In the genomic region with DNA sequence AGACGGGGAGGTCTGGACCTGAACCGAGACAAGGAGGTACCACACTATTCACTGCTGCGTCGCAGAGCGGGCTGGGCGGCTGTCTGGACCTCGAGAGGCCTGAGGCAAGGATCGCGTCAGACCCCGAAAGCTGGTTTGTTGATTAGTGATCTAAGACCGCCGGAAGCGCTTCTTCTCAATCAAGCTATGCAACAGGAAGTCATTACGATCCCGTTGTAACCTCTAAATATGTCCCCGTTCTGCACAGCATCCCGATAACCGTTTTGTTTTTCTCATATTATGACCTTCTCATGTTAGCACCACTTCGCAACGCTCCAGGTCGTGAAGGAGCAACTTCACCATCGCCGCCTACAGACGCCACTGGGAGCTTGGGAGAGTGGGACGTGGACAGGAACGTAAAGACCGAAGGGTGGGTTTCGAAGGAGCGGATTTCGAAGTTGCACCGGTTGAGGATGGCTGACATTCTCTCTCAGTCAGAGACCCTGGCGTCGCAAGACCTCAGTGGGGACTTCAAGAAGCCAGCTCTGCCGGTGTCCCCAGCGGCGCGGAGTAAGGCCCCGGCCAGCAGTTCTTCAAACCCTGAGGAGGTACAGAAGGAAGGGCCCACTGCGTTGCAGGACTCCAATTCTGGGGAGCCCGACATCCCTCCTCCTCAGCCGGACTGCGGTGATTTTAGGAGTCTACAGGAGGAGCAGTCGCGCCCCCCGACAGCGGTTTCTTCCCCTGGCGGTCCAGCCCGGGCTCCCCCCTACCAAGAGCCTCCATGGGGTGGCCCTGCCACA, we compare ENCODE assay signal across 8 cellular contexts. TPM values are rescaled to one million over a fixed set of nuclear protein-coding genes. Genes with fewer than 3 reads are reported as not detected.
A peak's percentile ranks its signal among the peaks of the same experiment; 100 is the strongest.
DNase-seq lines count a peak whose midpoint lies in the region; ATAC-seq and TF ChIP-seq lines count a peak whose summit lies in the region.

A gene with protein sequence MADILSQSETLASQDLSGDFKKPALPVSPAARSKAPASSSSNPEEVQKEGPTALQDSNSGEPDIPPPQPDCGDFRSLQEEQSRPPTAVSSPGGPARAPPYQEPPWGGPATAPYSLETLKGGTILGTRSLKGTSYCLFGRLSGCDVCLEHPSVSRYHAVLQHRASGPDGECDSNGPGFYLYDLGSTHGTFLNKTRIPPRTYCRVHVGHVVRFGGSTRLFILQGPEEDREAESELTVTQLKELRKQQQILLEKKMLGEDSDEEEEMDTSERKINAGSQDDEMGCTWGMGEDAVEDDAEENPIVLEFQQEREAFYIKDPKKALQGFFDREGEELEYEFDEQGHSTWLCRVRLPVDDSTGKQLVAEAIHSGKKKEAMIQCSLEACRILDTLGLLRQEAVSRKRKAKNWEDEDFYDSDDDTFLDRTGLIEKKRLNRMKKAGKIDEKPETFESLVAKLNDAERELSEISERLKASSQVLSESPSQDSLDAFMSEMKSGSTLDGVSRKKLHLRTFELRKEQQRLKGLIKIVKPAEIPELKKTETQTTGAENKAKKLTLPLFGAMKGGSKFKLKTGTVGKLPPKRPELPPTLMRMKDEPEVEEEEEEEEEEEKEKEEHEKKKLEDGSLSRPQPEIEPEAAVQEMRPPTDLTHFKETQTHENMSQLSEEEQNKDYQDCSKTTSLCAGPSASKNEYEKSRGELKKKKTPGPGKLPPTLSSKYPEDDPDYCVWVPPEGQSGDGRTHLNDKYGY (plus strand): TSS at position 427 of the 782 bp plus-strand sequence. CDS start 26 bp downstream, at position 453.
A gene with protein sequence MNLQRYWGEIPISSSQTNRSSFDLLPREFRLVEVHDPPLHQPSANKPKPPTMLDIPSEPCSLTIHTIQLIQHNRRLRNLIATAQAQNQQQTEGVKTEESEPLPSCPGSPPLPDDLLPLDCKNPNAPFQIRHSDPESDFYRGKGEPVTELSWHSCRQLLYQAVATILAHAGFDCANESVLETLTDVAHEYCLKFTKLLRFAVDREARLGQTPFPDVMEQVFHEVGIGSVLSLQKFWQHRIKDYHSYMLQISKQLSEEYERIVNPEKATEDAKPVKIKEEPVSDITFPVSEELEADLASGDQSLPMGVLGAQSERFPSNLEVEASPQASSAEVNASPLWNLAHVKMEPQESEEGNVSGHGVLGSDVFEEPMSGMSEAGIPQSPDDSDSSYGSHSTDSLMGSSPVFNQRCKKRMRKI (minus strand): TSS at position 152 of the 782 bp plus-strand sequence. CDS start 1,422 bp downstream, outside the sequence.

- TF ChIP-seq CTCF in AG10803 (conservative IDR thresholded peaks at IDR 0.05; ENCODE audit: low read length), result 0 out of 2 replicates have a peak, but pooled peaks have one; percentile 10

- H3K27ac Mint-ChIP-seq in activated CD4-positive, alpha-beta T cell treated with anti-CD3 and anti-CD28 coated beads, Interleukin-2, amount 10 ng/mL, durations not matched to agents 24 days and 14 days, result peak within 1 kb of the TSS; percentile 99

- peaks cover 44% of the 10 kb centered on the region for H3K36me3 Mint-ChIP-seq in activated CD4-positive, alpha-beta T cell treated with anti-CD3 and anti-CD28 coated beads, Interleukin-2, amount 10 ng/mL, durations not matched to agents 24 days and 14 days (ENCODE audit: low read depth)

- no peaks in the 10 kb centered on the region for H3K9me3 Mint-ChIP-seq in activated CD4-positive, alpha-beta T cell treated with anti-CD3 and anti-CD28 coated beads, Interleukin-2, amount 10 ng/mL, durations not matched to agents 24 days and 14 days

- peak within 1 kb of the TSS; percentile 96 for H3K4me3 ChIP-seq in AG10803 (ENCODE audit: low read length)

- ATAC-seq in HG03442 (IDR thresholded peaks at IDR 0.05; ENCODE audit: unreplicated experiment), result peak; percentile 65

- peak; percentile 69 for TF ChIP-seq POLR2A in GM19099 (IDR thresholded peaks at IDR 0.05; ENCODE audit: extremely low read depth, insufficient read length, low read depth)

- peak within 1 kb of the TSS; percentile 98 for H3K4me3 Mint-ChIP-seq in activated CD4-positive, alpha-beta T cell treated with anti-CD3 and anti-CD28 coated beads, Interleukin-2, amount 10 ng/mL, durations not matched to agents 24 days and 14 days

- intact Hi-C loops in activated CD4-positive, alpha-beta T cell treated with anti-CD3 and anti-CD28 coated beads, Interleukin-2, amount 10 ng/mL, durations not matched to agents 24 days and 14 days (cut with micrococcal nuclease), result loop anchor here (2.0 to 10.0 kb wide), 7 partner anchors 19 to 291 kb away; a partner anchor contains a TSS

- H3K4me1 Mint-ChIP-seq in activated CD4-positive, alpha-beta T cell treated with anti-CD3 and anti-CD28 coated beads, Interleukin-2, amount 10 ng/mL, durations not matched to agents 24 days and 14 days, result peaks cover 38% of the 10 kb centered on the region

- H3K27me3 Mint-ChIP-seq in activated CD4-positive, alpha-beta T cell treated with anti-CD3 and anti-CD28 coated beads, Interleukin-2, amount 10 ng/mL, durations not matched to agents 24 days and 14 days, result no peaks in the 10 kb centered on the region

- DNase-seq in AG10803 (ENCODE audit: low read depth), result peak; percentile 88
- peak; percentile 36 for DNase-seq in NCI-H524 treated with DMSO at 0.1 percent for 48 hours (lab: John Stamatoyannopoulos, UW)
- peak; percentile 93 for DNase-seq in activated CD4-positive, alpha-beta T cell treated with anti-CD3 and anti-CD28 coated beads, Interleukin-2, amount 10 ng/mL, durations not matched to agents 24 days and 14 days
- peak; percentile 86 for DNase-seq in dedifferentiated amniotic fluid mesenchymal stem cell (ENCODE audit: extremely low spot score)
- DNase-seq in left kidney (ENCODE audit: low read depth, low spot score), result peak; percentile 91
- DNase-seq in stimulated activated CD4-positive, alpha-beta T cell treated with anti-CD3 and anti-CD28 coated beads, Interleukin-2, amount 100 ng/mL, for 24 hours, result peak; percentile 70 to 79

RNA-seq across cellular contexts. Expression of the first gene that starts in this region (rescaled TPM):
- 27.1 and 28.7 TPM in 2 replicates for total RNA-seq in activated CD4-positive, alpha-beta T cell treated with anti-CD3 and anti-CD28 coated beads, Interleukin-2, amount 10 ng/mL, durations not matched to agents 24 days and 14 days

RNA-seq across cellular contexts. Expression of the second gene that starts in this region (rescaled TPM):
- 33.3 and 34.5 TPM in 2 replicates for total RNA-seq in activated CD4-positive, alpha-beta T cell treated with anti-CD3 and anti-CD28 coated beads, Interleukin-2, amount 10 ng/mL, durations not matched to agents 24 days and 14 days

Comparison
In these comparisons a context has a peak if more than half of its experiments do, and no peak if none do; other contexts are left out.
1. Peak in every context shown above with its lines: DNase-seq, ATAC-seq and H3K4me3 ChIP-seq.
2. DNase-seq: peak in every context shown above with its lines; median percentile 93 in activated CD4-positive, alpha-beta T cell treated with anti-CD3 and anti-CD28 coated beads, Interleukin-2, amount 10 ng/mL, durations not matched to agents 24 days and 14 days; 91 in left kidney; 88 in AG10803; 86 in dedifferentiated amniotic fluid mesenchymal stem cell; 74 in stimulated activated CD4-positive, alpha-beta T cell treated with anti-CD3 and anti-CD28 coated beads, Interleukin-2, amount 100 ng/mL, for 24 hours; 36 in NCI-H524 treated with DMSO at 0.1 percent for 48 hours.